1 cellular context compared by ENCODE assay signal in genomic region chr16:85027349-85027967, GRCh38.
TF ChIP-seq lines count a peak whose summit lies in the region.

KIAA0513 (plus strand) TSS chr16:85027795; CDS start chr16:85067072, 39,277 bp downstream.

TF ChIP-seq in HEK293, 187 proteins besides CTCF, POLR2A, EP300 and RAD21 (continued from another document):
- TF ChIP-seq ZNF280C (tag by site-specific recombination; IDR thresholded peaks at IDR 0.05) (no peak), ZNF791 (tag by site-specific recombination; IDR thresholded peaks at IDR 0.05) (no peak), HOXC10 (CRISPR knock-in tag; IDR thresholded peaks at IDR 0.05) (no peak), ZIC2 (tag by site-specific recombination; IDR thresholded peaks at IDR 0.05) (peak; percentile 14; the same call in 1 of the 2 replicates), ZFP37 (tag by site-specific recombination; IDR thresholded peaks at IDR 0.05) (no peak), PATZ1 (tag by site-specific recombination; IDR thresholded peaks at IDR 0.05) (peak; percentile 90), ZNF341 (tag by site-specific recombination; IDR thresholded peaks at IDR 0.05; ENCODE audit: low read depth) (peak; percentile 64), KLF8 (tag by site-specific recombination; IDR thresholded peaks at IDR 0.05) (0 out of 2 replicates have a peak, but pooled peaks have one; percentile 60), SP3 (tag by site-specific recombination; IDR thresholded peaks at IDR 0.05) (peak; percentile 86), KLF7 (tag by site-specific recombination; IDR thresholded peaks at IDR 0.05; ENCODE audit: borderline replicate concordance) (peak; percentile 27; the same call in 1 of the 2 replicates), TCF7L2 (IDR thresholded peaks at IDR 0.05; ENCODE audit: borderline replicate concordance, low read depth, low read length) (no peak)
TF ChIP-seq in HEK293: peak in this region for 37.
